In the genomic region with DNA sequence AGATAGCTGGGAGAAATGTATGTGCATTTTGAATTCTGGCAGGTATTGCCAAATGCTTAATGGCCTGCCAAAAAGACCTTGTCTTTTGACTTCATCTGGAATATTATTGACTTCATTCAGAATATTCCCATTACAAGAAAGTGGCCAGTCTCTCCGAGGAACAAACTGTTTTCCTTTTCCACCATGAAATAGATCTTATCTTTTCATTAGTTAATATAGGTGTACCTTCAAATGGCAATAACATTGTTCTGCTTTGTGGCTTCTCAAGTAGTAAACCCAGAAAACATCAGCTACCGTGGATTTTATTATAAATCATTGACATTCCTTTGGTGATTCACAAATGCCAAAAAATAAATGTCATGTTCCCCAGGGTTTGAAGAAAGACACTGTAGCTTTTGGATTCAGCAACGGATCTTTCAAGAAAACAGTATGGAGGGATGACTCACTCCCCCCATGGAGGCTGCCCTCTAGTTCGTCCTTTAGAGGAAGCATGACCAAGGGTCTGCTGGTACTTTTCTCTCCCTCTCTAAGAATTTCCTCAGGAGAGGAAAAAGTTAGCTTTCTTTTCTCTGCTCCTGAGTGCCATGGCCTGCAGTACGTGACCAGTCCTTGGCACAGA, we compare ENCODE assay signal across 8 cellular contexts. TPM values are rescaled to one million over a fixed set of nuclear protein-coding genes. Genes with fewer than 3 reads are reported as not detected.
DNase-seq lines count a peak whose midpoint lies in the region; FAIRE-seq and TF ChIP-seq lines count a peak whose summit lies in the region.

No MANE protein-coding gene starts in this region.

- H3K56ac ChIP-seq in H1 (replicated peaks; ENCODE audit: insufficient read length, low read depth, low read length) = no peak overlapping the region

- H3K27me3 ChIP-seq in H1 (replicated peaks in 1 of 4; ENCODE audit: control insufficient read depth in 3 of 4, extremely low read depth in 1 of 4, insufficient read depth in 3 of 4, low read length in 3 of 4) = no peaks in the 10 kb centered on the region; a peak in 3 of 7 replicates
- peaks cover 23% of the 10 kb centered on the region for H3K27me3 ChIP-seq in neuron (ENCODE audit: insufficient read depth, low read length)

- no peak overlapping the region for H3K14ac ChIP-seq in H1 (ENCODE audit: insufficient read length)

- TF ChIP-seq RAD21 in H1 (IDR thresholded peaks at IDR 0.05 in 1 of 2, conservative IDR thresholded peaks at IDR 0.05 in 1 of 2; ENCODE audit: low read depth in 2 of 2, low read length in 2 of 2) = no peak

- peak overlapping the region; percentile 89 to 95 for H3K4me2 ChIP-seq in H1 (ENCODE audit: insufficient read depth in 1 of 2, low read depth in 2 of 2, low read length in 2 of 2)

- peak overlapping the region; percentile 57 for H2BK20ac ChIP-seq in H1 (ENCODE audit: low read length)

- TF ChIP-seq POLR2A in H1 (IDR thresholded peaks at IDR 0.05; ENCODE audit: control extremely low read depth in 1 of 2, low read depth in 2 of 2, low read length in 2 of 2) = no peak

- H4K8ac ChIP-seq in H1 (ENCODE audit: extremely low read depth, insufficient read depth, low read length) = no peak overlapping the region

- no peak overlapping the region for H4K5ac ChIP-seq in H1 (ENCODE audit: insufficient read length, low read depth, low read length)

- no peak overlapping the region for H3K4ac ChIP-seq in H1 (replicated peaks; ENCODE audit: insufficient read length, low read depth, low read length)

- H3K9ac ChIP-seq in H1 (replicated peaks in 1 of 4; ENCODE audit: extremely low read depth in 1 of 4, low read depth in 3 of 4, low read length in 3 of 4) = peak overlapping the region in 2 of 4 experiments; percentile 29 to 53; a peak in 2 of 7 replicates

- WGBS in H1 (ENCODE audit: extremely low coverage in 1 of 2, insufficient coverage in 1 of 2, insufficient read length in 1 of 2, insufficient replicate concordance in 2 of 2, low coverage in 1 of 2, low lambda C conversion rate in 2 of 2, missing lambda C conversion rate in 1 of 2), 2 experiments = 35% methylated on average over 5 of the region's 5 CpGs; no CpG with 5 or more reads in 1 of the 2 experiments

- H4K91ac ChIP-seq in H1 (replicated peaks; ENCODE audit: insufficient read length, low read length) = no peak overlapping the region

- peaks cover 0 to 4% (median 3%) of the 10 kb centered on the region in 4 experiments; a peak in 3 of 7 replicates for H3K4me1 ChIP-seq in H1 (replicated peaks in 1 of 4; ENCODE audit: control insufficient read depth in 3 of 4, insufficient read depth in 4 of 4, low read length in 3 of 4)
- H3K4me1 ChIP-seq in neuron (ENCODE audit: insufficient read depth, low read length) = peaks cover 10% of the 10 kb centered on the region

- no peak overlapping the region for H3K23ac ChIP-seq in H1 (ENCODE audit: insufficient read length)

- 0 out of 2 replicates have a peak overlapping the region, but pooled peaks have one; percentile 6 for H3K27ac ChIP-seq in H1 (ENCODE audit: low read depth, low read length)

- no peaks in the 10 kb centered on the region for H3K79me1 ChIP-seq in H1 (ENCODE audit: low read depth, low read length)

- H3K23me2 ChIP-seq in H1 (ENCODE audit: low read depth, low read length) = peaks cover 13% of the 10 kb centered on the region

- no peak overlapping the region for H2BK120ac ChIP-seq in H1 (replicated peaks; ENCODE audit: low read depth, low read length)

- no peak for TF ChIP-seq CTCF in H1 (IDR thresholded peaks at IDR 0.05; ENCODE audit: control extremely low read depth in 1 of 3, insufficient read depth in 1 of 3, low read depth in 1 of 3, low read length in 3 of 3)

- H2BK5ac ChIP-seq in H1 (ENCODE audit: low read depth, low read length) = 0 out of 2 replicates have a peak overlapping the region, but pooled peaks have one; percentile 40

- POLR2A ChIA-PET in H1 (lab: Charles Lee; ENCODE audit: partially characterized antibody) = interaction anchor here (1.0 to 2.8 kb wide), 5 partner anchors 9 to 115 kb away, joined by 3 to 15 read pairs (median 5); no protein-coding TSS in a partner anchor

- H4K20me1 ChIP-seq in H1 (replicated peaks in 1 of 2; ENCODE audit: control insufficient read depth in 1 of 2, insufficient read depth in 2 of 2, low read length in 2 of 2) = no peaks in the 10 kb centered on the region

- H2AK5ac ChIP-seq in H1 (ENCODE audit: low read depth, low read length) = no peak overlapping the region

- in situ Hi-C loops in G401 (cut with HindIII; ENCODE audit: low sequenced_read_pairs) = no loop called here

- CTCF ChIA-PET in H1 (lab: Charles Lee; ENCODE audit: partially characterized antibody) = interaction anchor here (0.6 to 12.0 kb wide), 10 partner anchors 8 to 143 kb away, joined by 3 to 133 read pairs (median 6); no protein-coding TSS in a partner anchor

- no peak overlapping the region for H2BK15ac ChIP-seq in H1 (ENCODE audit: low read length)

- peak overlapping the region; percentile 61 for H3K18ac ChIP-seq in H1 (ENCODE audit: extremely low read depth, low read length)

- no peak for TF ChIP-seq EP300 in H1 (IDR thresholded peaks at IDR 0.05; ENCODE audit: borderline replicate concordance in 1 of 2, low read depth in 2 of 2, low read length in 2 of 2)

- H2AFZ ChIP-seq in H1 (ENCODE audit: low read length) = peak overlapping the region; percentile 99
- no peak overlapping the region for H2AFZ ChIP-seq in neuron (ENCODE audit: low read depth, low read length)

- H3K9me3 ChIP-seq in H1 (ENCODE audit: insufficient read depth in 2 of 2, low read depth in 1 of 2, low read length in 1 of 2) (no peaks in the 10 kb centered on the region), neuron (ENCODE audit: low read length) (no peaks in the 10 kb centered on the region)

- H3K36me3 ChIP-seq in H1 (ENCODE audit: control insufficient read depth in 2 of 4, insufficient read depth in 4 of 4, low read length in 3 of 4) (no peaks in the 10 kb centered on the region), neuron (ENCODE audit: insufficient read depth, low read length) (no peaks in the 10 kb centered on the region)

- H2BK12ac ChIP-seq in H1 (ENCODE audit: low read depth, low read length) = peak overlapping the region; percentile 17

- peak; percentile 7 for FAIRE-seq in H1 (lab: Jason Lieb, UNC)

- H3K4me3 ChIP-seq in H1 (ENCODE audit: extremely low read depth in 1 of 4, insufficient read depth in 2 of 4, low read depth in 3 of 4, low read length in 4 of 4) = peak overlapping the region; percentile 57 to 90 (median 76); a peak in 7 of 8 replicates
- peak overlapping the region; percentile 61 for H3K4me3 ChIP-seq in neuron (ENCODE audit: low read length)

- peaks cover 0 to 3% of the 10 kb centered on the region in 2 experiments; a peak in 2 of 4 replicates for H3K79me2 ChIP-seq in H1 (ENCODE audit: control insufficient read depth in 1 of 2, insufficient read depth in 2 of 2, low read length in 2 of 2)

- peak; percentile 71 for DNase-seq in Daoy (ENCODE audit: low read depth)
- peak; percentile 65 for DNase-seq in NCI-H446 treated with DMSO at 0.1 percent for 48 hours (lab: John Stamatoyannopoulos, UW)
- DNase-seq in H1 (ENCODE audit: low read depth in 1 of 2, low spot score in 2 of 2) = no peak
- DNase-seq in NCI-H82 (lab: John Stamatoyannopoulos, UW) = no peak
- no peak for DNase-seq in mucosa of gallbladder (ENCODE audit: low spot score)
- no peak for DNase-seq in G401 (ENCODE audit: low spot score)
- no peak for DNase-seq in NOMO-1 treated with DMSO at 0.1 percent for 48 hours (lab: John Stamatoyannopoulos, UW; ENCODE audit: unreplicated experiment)

TF ChIP-seq in H1, 55 proteins besides CTCF, POLR2A, EP300 and RAD21 (continues in another document):
- peak; percentile 81 for TF ChIP-seq JUND (IDR thresholded peaks at IDR 0.05; ENCODE audit: low read length)

RNA-seq across cellular contexts. Expression of gene RNF182, which starts 1.1 kb away (rescaled TPM):
- total RNA-seq in Daoy (2014; rRNA removed; shearing (Covaris generic)) = 4.7 and 8.7 TPM in 2 replicates
- 10.7 and 13.0 TPM in 2 replicates for total RNA-seq in H1 (2021; fragmentation: NEBNext Ultra II Directional; extraction: Animal tissue kit (Norgen Biotek cat#: 25700))
- polyA plus RNA-seq in H1 (2011; rRNA removed) = 4.2 and 6.2 TPM in 2 replicates
- 6.1 TPM for polyA plus RNA-seq in H1 (2011; cell fraction: cytosol; rRNA removed)
- polyA plus RNA-seq in H1 (2011; cell fraction: nucleus; rRNA removed) = 8.5 TPM
- polyA plus RNA-seq in H1 (2012, experiment 1 of 2) = 6.6 to 10.4 TPM (median 8.1 TPM) in 4 replicates
- polyA plus RNA-seq in H1 (2012, experiment 2 of 2) = 0.87 TPM
- 5.6 TPM for polyA plus RNA-seq in H1 (2013, experiment 1 of 2)
- 5.5 TPM for polyA plus RNA-seq in H1 (2013, experiment 2 of 2)
- 13.5 and 15.0 TPM in 2 replicates for polyA minus RNA-seq in H1 (2011; rRNA and poly(A)+ RNA removed)
- 6.8 TPM for polyA minus RNA-seq in H1 (2011; cell fraction: cytosol; rRNA and poly(A)+ RNA removed)
- polyA minus RNA-seq in H1 (2011; cell fraction: nucleus; rRNA and poly(A)+ RNA removed) = 11.7 TPM
- total RNA-seq in mucosa of gallbladder = 0.14 TPM
- total RNA-seq in G401 (2014; rRNA removed; shearing (Covaris generic)) = 0.31 and 1.9 TPM in 2 replicates

Comparison
In these comparisons a context has a peak if more than half of its experiments do, and no peak if none do; other contexts are left out.
1. DNase-seq: peak in Daoy (single experiment) and NCI-H446 treated with DMSO at 0.1 percent for 48 hours (single experiment); none in H1 (0 of 2), NCI-H82 (single experiment), mucosa of gallbladder (single experiment), G401 (single experiment) and NOMO-1 treated with DMSO at 0.1 percent for 48 hours (single experiment).